ENCODE assay signal across 8 cellular contexts in the genomic region with DNA sequence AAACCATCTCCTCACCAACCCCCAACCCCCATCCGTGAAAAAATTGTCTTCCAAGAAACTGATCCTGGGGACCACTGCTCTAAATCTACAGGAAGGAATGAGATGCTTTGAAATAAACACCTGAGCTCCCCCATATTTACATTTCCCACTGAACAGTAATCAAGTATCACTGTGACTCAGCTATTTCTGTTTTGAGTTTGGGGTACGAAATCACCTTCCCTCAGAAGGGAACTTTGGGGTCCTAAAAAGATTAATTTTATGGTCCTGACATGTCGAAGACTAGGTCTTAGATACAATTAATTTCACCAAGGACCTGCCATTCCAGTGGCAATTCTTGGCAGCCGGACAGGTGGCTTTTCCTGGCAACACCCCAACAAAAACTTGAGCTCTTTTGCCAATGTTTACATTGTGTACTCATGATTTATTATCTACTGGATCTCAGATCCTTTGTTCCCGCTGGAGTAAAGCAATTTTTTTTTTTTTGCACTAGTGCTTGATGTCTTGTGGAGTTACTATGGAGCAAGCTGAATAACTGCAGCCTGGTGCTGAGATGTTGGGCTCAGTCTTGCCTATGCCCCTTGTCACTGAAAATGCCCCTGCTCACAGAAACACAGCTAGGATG. TPM values are rescaled to one million over a fixed set of nuclear protein-coding genes. Genes with fewer than 3 reads are reported as not detected.
A peak's percentile ranks its signal among the peaks of the same experiment; 100 is the strongest.
DNase-seq lines count a peak whose midpoint lies in the region; ATAC-seq and TF ChIP-seq lines count a peak whose summit lies in the region.

No MANE protein-coding gene starts in this region.

- H4K20me1 ChIP-seq in GM23248 (ENCODE audit: insufficient read depth), result no peaks in the 10 kb centered on the region

- no peak overlapping the region for H3K9ac ChIP-seq in GM23248

- no peak overlapping the region for H3K4me2 ChIP-seq in GM23248 (ENCODE audit: unreplicated experiment)

- no peak overlapping the region for H3K4me3 ChIP-seq in adrenal gland
- no peak overlapping the region for H3K4me3 ChIP-seq in vagina
- no peak overlapping the region for H3K4me3 ChIP-seq in GM23248

- H3K36me3 ChIP-seq in adrenal gland (replicated peaks in 1 of 2) (peaks cover 0 to 8% of the 10 kb centered on the region in 2 donors), vagina (peaks cover 0 to 22% of the 10 kb centered on the region in 2 donors), GM23248 (ENCODE audit: low read depth) (peaks cover 37% of the 10 kb centered on the region)

- no peak overlapping the region for H2AFZ ChIP-seq in GM23248

- H3K79me2 ChIP-seq in GM23248 (ENCODE audit: insufficient read depth), result peaks cover 87% of the 10 kb centered on the region

- peak overlapping the region in 1 of 5 donors; percentile 32 for H3K27ac ChIP-seq in adrenal gland
- no peak overlapping the region for H3K27ac ChIP-seq in vagina
- no peak overlapping the region for H3K27ac ChIP-seq in GM23248

- no peak for ATAC-seq in HG03097 (IDR thresholded peaks at IDR 0.05; ENCODE audit: low FRiP score, unreplicated experiment)

- peaks cover 43% of the 10 kb centered on the region for H3F3A ChIP-seq in GM23248 (ENCODE audit: insufficient read depth)

- DNase-seq in COLO668 (lab: John Stamatoyannopoulos, UW; ENCODE audit: unreplicated experiment) (peak; percentile 54), NCI-H1105 treated with DMSO at 0.1 percent for 48 hours (lab: John Stamatoyannopoulos, UW) (peak; percentile 94), adrenal gland (peak; percentile 44 to 78 (median 60)), lung microvascular endothelial cell (ENCODE audit: low read depth in 2 of 2) (peak; percentile 88 to 93), vagina (ENCODE audit: extremely low spot score in 2 of 2) (no peak), GM23248 (no peak), nucleus accumbens (lab: John Stamatoyannopoulos, UW) (no peak)

- intact Hi-C loops in adrenal gland (cut with DNase I) (no loop called here), vagina (cut with DNase I) (no loop called here)

- H3K4me1 ChIP-seq in adrenal gland (replicated peaks in 1 of 2) (peaks cover 27 to 28% of the 10 kb centered on the region in 2 donors), vagina (peaks cover 44% of the 10 kb centered on the region), GM23248 (ENCODE audit: insufficient read depth) (peaks cover 17% of the 10 kb centered on the region; the same call in 1 of the 2 replicates)

- H3K27me3 ChIP-seq in adrenal gland (no peaks in the 10 kb centered on the region), vagina (no peaks in the 10 kb centered on the region), GM23248 (replicated peaks; ENCODE audit: insufficient read depth) (no peaks in the 10 kb centered on the region)

- H3K9me3 ChIP-seq in adrenal gland (replicated peaks in 1 of 3), result no peaks in the 10 kb centered on the region
- H3K9me3 ChIP-seq in vagina, result no peaks in the 10 kb centered on the region
- no peaks in the 10 kb centered on the region for H3K9me3 ChIP-seq in GM23248 (ENCODE audit: low read depth)

- 19 to 29% (median 25%) methylated on average over 5 of the region's 5 CpGs for WGBS in adrenal gland, 4 donors
- WGBS in GM23248 (ENCODE audit: low coverage in 1 of 2, low lambda C conversion rate in 2 of 2, missing lambda C conversion rate in 2 of 2), 2 experiments, result 65 to 67% methylated on average over 5 of the region's 5 CpGs

- in situ Hi-C loops in GM23248 (cut with MboI), result no loop called here

- TF ChIP-seq POLR2A in adrenal gland (IDR thresholded peaks at IDR 0.05), result no peak
- TF ChIP-seq POLR2A in vagina (IDR thresholded peaks at IDR 0.05), result no peak

- TF ChIP-seq CTCF in adrenal gland (IDR thresholded peaks at IDR 0.05), result no peak
- TF ChIP-seq CTCF in vagina (IDR thresholded peaks at IDR 0.05), result no peak

- H3K9me2 ChIP-seq in GM23248 (ENCODE audit: insufficient read depth), result no peaks in the 10 kb centered on the region

RNA-seq across cellular contexts. Expression of a gene that starts 14.3 kb away (rescaled TPM):
- total RNA-seq in adrenal gland (10 to 100 TPM; 33.2 to 57.8 (median 38.8) TPM), lung microvascular endothelial cell (16.3 TPM in 2 replicates), vagina (27.7 TPM)
- polyA plus RNA-seq in adrenal gland (10 to 100 TPM in 1 of 3 donors, 1 to 10 TPM in 2; 4.3 to 16.5 (median 8.0) TPM), GM23248 (2016; fragmentation: Nextera tagmentation; extraction: Ambion mirVana) (33.4 and 33.9 TPM in 2 replicates)
- 57.3 and 72.7 TPM in 2 replicates for total RNA-seq in GM23248 (2014; rRNA removed; shearing (Covaris generic))

Comparison
In these comparisons a context has a peak if more than half of its experiments do, and no peak if none do; other contexts are left out.
1. DNase-seq: peak in COLO668 (single experiment), NCI-H1105 treated with DMSO at 0.1 percent for 48 hours (single experiment), adrenal gland (7 of 7) and lung microvascular endothelial cell (2 of 2); none in vagina (0 of 2), GM23248 (single experiment) and nucleus accumbens (0 of 56).